In genomic region chr20:19880256-19881079, GRCh38 we compare ENCODE assay signal across 11 cellular contexts.
DNase-seq lines count a peak whose midpoint lies in the region; ATAC-seq and TF ChIP-seq lines count a peak whose summit lies in the region.
"Had no signal": no experiment of that assay in that cellular context is flagged by ENCODE, and none has a peak within 500 bp of the region (broad histone marks: within the 10 kb centered on the region; RNA-seq: fewer than 3 reads in every experiment).

No MANE protein-coding gene starts in this region.

- H3K27ac ChIP-seq in 22Rv1 (0 out of 2 replicates have a peak overlapping the region, but pooled peaks have one; percentile 12), gastroesophageal sphincter (no peak overlapping the region)
- H3K27ac ChIP-seq: suprapubic skin had no signal

- H3K4me1 ChIP-seq in adipocyte (ENCODE audit: control insufficient read depth, insufficient read depth, low read length): peaks cover 30% of the 10 kb centered on the region
- H3K4me1 ChIP-seq in gastroesophageal sphincter: peaks cover 0 to 32% (median 12%) of the 10 kb centered on the region in 3 donors

- no peak overlapping the region for H3K9ac ChIP-seq in adipocyte (ENCODE audit: low read length)

- H3K36me3 ChIP-seq in adipocyte (ENCODE audit: control insufficient read depth, insufficient read depth, low read length, severe bottlenecking) (no peaks in the 10 kb centered on the region), gastroesophageal sphincter (no peaks in the 10 kb centered on the region)
- H3K36me3 ChIP-seq: suprapubic skin had no signal

- no peak for TF ChIP-seq POLR2A in gastroesophageal sphincter (IDR thresholded peaks at IDR 0.05)

- H3K4me3 ChIP-seq in adipocyte (ENCODE audit: low read length): no peak overlapping the region
- H3K4me3 ChIP-seq in gastroesophageal sphincter: no peak overlapping the region
- H3K4me3 ChIP-seq: suprapubic skin had no signal

- WGBS in gastroesophageal sphincter (ENCODE audit: low coverage in 1 of 2), 2 donors: 90 to 91% methylated on average over 8 to 9 of the region's 10 CpGs

- H3K9me3 ChIP-seq in adipocyte (ENCODE audit: control insufficient read depth, low read length) (no peaks in the 10 kb centered on the region), gastroesophageal sphincter (no peaks in the 10 kb centered on the region)
- H3K9me3 ChIP-seq: suprapubic skin had no signal

- TF ChIP-seq CTCF in 22Rv1 (IDR thresholded peaks at IDR 0.05) (no peak), gastroesophageal sphincter (IDR thresholded peaks at IDR 0.05) (no peak)

- peak; percentile 78 for DNase-seq in HS-27A (ENCODE audit: low read depth)
- DNase-seq in adipocyte (ENCODE audit: low read depth): peak; percentile 28
- peak; percentile 69 for DNase-seq in islet precursor cell
- DNase-seq: NCI-H2029, right cardiac atrium had no signal

- TF ChIP-seq EP300 in gastroesophageal sphincter (IDR thresholded peaks at IDR 0.05): no peak

- ATAC-seq in HG03457 (IDR thresholded peaks at IDR 0.05; ENCODE audit: unreplicated experiment) (no peak), GM18861 (IDR thresholded peaks at IDR 0.05; ENCODE audit: unreplicated experiment) (no peak), HG03045 (IDR thresholded peaks at IDR 0.05; ENCODE audit: unreplicated experiment) (no peak), gastroesophageal sphincter (no peak)
- ATAC-seq: right cardiac atrium had no signal

- H3K27me3 ChIP-seq in adipocyte (replicated peaks; ENCODE audit: control insufficient read depth, insufficient read depth, low read length): no peaks in the 10 kb centered on the region
- no peaks in the 10 kb centered on the region for H3K27me3 ChIP-seq in gastroesophageal sphincter
- H3K27me3 ChIP-seq: suprapubic skin had no signal

Comparison
In these comparisons a context has a peak if more than half of its experiments do, and no peak if none do; other contexts are left out.
1. DNase-seq: peak in every context shown above with its lines; median percentile 78 in HS-27A; 69 in islet precursor cell; 28 in adipocyte.